In genomic region chr5:177271113-177271512, GRCh38 we compare ENCODE assay signal across 21 cellular contexts. TPM values are rescaled to one million over a fixed set of nuclear protein-coding genes. Genes with fewer than 3 reads are reported as not detected.
A peak's percentile ranks its signal among the peaks of the same experiment; 100 is the strongest.
DNase-seq lines count a peak whose midpoint lies in the region; ATAC-seq and TF ChIP-seq lines count a peak whose summit lies in the region.
"Had no signal": no experiment of that assay in that cellular context is flagged by ENCODE, and none has a peak within 500 bp of the region (broad histone marks: within the 10 kb centered on the region; RNA-seq: fewer than 3 reads in every experiment).

No MANE protein-coding gene starts in this region.

- no peak overlapping the region for H3K4me3 Mint-ChIP-seq in activated T-helper 17 cell treated with anti-CD3 and anti-CD28 coated beads, Interleukin-2, amount 50 U/mL, for 72 hours
- H3K4me3 Mint-ChIP-seq in progenitor cell of endocrine pancreas (ENCODE audit: low read depth) = no peak overlapping the region
- H3K4me3 Mint-ChIP-seq: CD4-positive, CD25-positive, alpha-beta regulatory T cell; GM23338 had no signal

- TF ChIP-seq CTCF in progenitor cell of endocrine pancreas (IDR thresholded peaks at IDR 0.05; ENCODE audit: unreplicated experiment) = no peak

- H3K27me3 Mint-ChIP-seq in activated T-helper 17 cell treated with anti-CD3 and anti-CD28 coated beads, Interleukin-2, amount 50 U/mL, for 72 hours = no peaks in the 10 kb centered on the region
- H3K27me3 Mint-ChIP-seq in progenitor cell of endocrine pancreas = no peaks in the 10 kb centered on the region
- H3K27me3 Mint-ChIP-seq: CD4-positive, CD25-positive, alpha-beta regulatory T cell had no signal

- H3K27ac ChIP-seq in epithelial cell of prostate = peak overlapping the region; percentile 39
- H3K27ac ChIP-seq: KMS-11, SJCRH30 had no signal

- no peak for ATAC-seq in activated T-helper 17 cell treated with anti-CD3 and anti-CD28 coated beads, Interleukin-2, amount 50 U/mL, for 72 hours (replicated peaks)
- ATAC-seq in HG03565 (IDR thresholded peaks at IDR 0.05; ENCODE audit: unreplicated experiment) = no peak
- ATAC-seq: GM23338, HCT116, Panc1 had no signal

- H3K27ac Mint-ChIP-seq in activated T-helper 17 cell treated with anti-CD3 and anti-CD28 coated beads, Interleukin-2, amount 50 U/mL, for 72 hours = peak overlapping the region; percentile 8
- peak overlapping the region; percentile 80 for H3K27ac Mint-ChIP-seq in progenitor cell of endocrine pancreas

- peaks cover 98% of the 10 kb centered on the region for H3K36me3 Mint-ChIP-seq in activated T-helper 17 cell treated with anti-CD3 and anti-CD28 coated beads, Interleukin-2, amount 50 U/mL, for 72 hours (ENCODE audit: low read depth)
- H3K36me3 Mint-ChIP-seq in progenitor cell of endocrine pancreas (ENCODE audit: insufficient read depth) = peaks cover 31% of the 10 kb centered on the region

- no peaks in the 10 kb centered on the region for H3K9me3 Mint-ChIP-seq in activated T-helper 17 cell treated with anti-CD3 and anti-CD28 coated beads, Interleukin-2, amount 50 U/mL, for 72 hours
- no peaks in the 10 kb centered on the region for H3K9me3 Mint-ChIP-seq in progenitor cell of endocrine pancreas (ENCODE audit: low read depth)
- H3K9me3 Mint-ChIP-seq: CD4-positive, CD25-positive, alpha-beta regulatory T cell; GM23338 had no signal

- DNase-seq in HCEC 1CT (peak; percentile 18), epithelial cell of prostate (ENCODE audit: low read depth, low spot score) (no peak), progenitor cell of endocrine pancreas (ENCODE audit: low spot score, unreplicated experiment) (no peak), DMS79 (lab: John Stamatoyannopoulos, UW) (no peak), kidney glomerular epithelial cell (lab: John Stamatoyannopoulos, UW) (no peak)
- no peak for DNase-seq in activated CD4-positive, alpha-beta T cell treated with anti-CD3 and anti-CD28 coated beads, Interleukin-2, amount 50 U/mL, for 48 hours
- DNase-seq: CD4-positive, CD25-positive, alpha-beta regulatory T cell; NCI-H1105; NCI-H146; NCI-H2029 treated with DMSO at 0.1 percent for 48 hours; NCI-H226; NCI-H510A treated with DMSO at 0.1 percent for 48 hours; NCI-H774; NK-92 treated with Interleukin-12 subunit alpha and Interleukin-12 subunit beta, amount 100 ng/mL, for 24 hours; SJCRH30 had no signal

- H3K4me1 Mint-ChIP-seq in activated T-helper 17 cell treated with anti-CD3 and anti-CD28 coated beads, Interleukin-2, amount 50 U/mL, for 72 hours = no peaks in the 10 kb centered on the region
- peaks cover 2% of the 10 kb centered on the region for H3K4me1 Mint-ChIP-seq in progenitor cell of endocrine pancreas (ENCODE audit: low read depth)
- H3K4me1 Mint-ChIP-seq: GM23338 had no signal

RNA-seq across cellular contexts. Expression of gene RAB24, which starts 32.4 kb away (rescaled TPM):
- total RNA-seq in activated T-helper 17 cell treated with anti-CD3 and anti-CD28 coated beads, Interleukin-2, amount 50 U/mL, for 72 hours = 10 to 100 TPM; 21.5 to 28.7 TPM
- total RNA-seq in progenitor cell of endocrine pancreas = 26.9 and 30.0 TPM in 2 replicates

RNA-seq across cellular contexts. Expression of gene PRELID1, which starts 32.5 kb away (rescaled TPM):
- 100 to 1,000 TPM; 142 to 314 TPM for total RNA-seq in activated T-helper 17 cell treated with anti-CD3 and anti-CD28 coated beads, Interleukin-2, amount 50 U/mL, for 72 hours
- 94.0 and 114 TPM in 2 replicates for total RNA-seq in progenitor cell of endocrine pancreas

RNA-seq across cellular contexts. Expression of gene MXD3, which starts 40.6 kb away (rescaled TPM):
- total RNA-seq in activated T-helper 17 cell treated with anti-CD3 and anti-CD28 coated beads, Interleukin-2, amount 50 U/mL, for 72 hours = 10 to 100 TPM; 21.9 to 26.0 TPM
- total RNA-seq in progenitor cell of endocrine pancreas = 20.1 and 20.6 TPM in 2 replicates
